19 cellular contexts compared by ENCODE assay signal in the genomic region with DNA sequence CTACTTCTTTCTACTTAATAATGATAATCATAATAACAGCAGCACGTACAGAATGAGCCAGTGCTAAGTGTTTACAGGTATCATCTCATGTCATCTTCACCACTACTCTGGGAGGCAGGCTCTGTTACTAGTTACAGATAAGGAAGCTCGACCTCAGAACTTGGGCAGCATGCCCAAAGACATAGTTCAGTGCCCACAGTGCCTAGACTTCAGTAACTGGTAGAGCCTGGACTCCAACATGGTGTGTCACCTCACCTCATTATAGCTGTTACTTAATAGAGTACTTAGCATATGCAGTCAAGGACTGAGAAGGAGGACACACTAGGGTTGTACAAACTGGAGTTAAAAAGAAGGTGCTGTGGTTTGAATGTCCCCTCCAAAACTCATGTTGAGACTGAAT. TPM values are rescaled to one million over a fixed set of nuclear protein-coding genes. Genes with fewer than 3 reads are reported as not detected.
DNase-seq lines count a peak whose midpoint lies in the region; FAIRE-seq and TF ChIP-seq lines count a peak whose summit lies in the region.
"Had no signal": no experiment of that assay in that cellular context is flagged by ENCODE, and none has a peak within 500 bp of the region (broad histone marks: within the 10 kb centered on the region; RNA-seq: fewer than 3 reads in every experiment).

No MANE protein-coding gene starts in this region.

- CTCF ChIA-PET in PC-9 (lab: Charles Lee): no interaction called here

- no peaks in the 10 kb centered on the region for H4K20me1 ChIP-seq in PC-9 (ENCODE audit: insufficient read depth)
- H4K20me1 ChIP-seq: BLaER1 had no signal

- no peak overlapping the region for H3K27ac ChIP-seq in PC-9
- H3K27ac ChIP-seq: 22Rv1, BLaER1 had no signal

- intact Hi-C loops in PC-9 (cut with micrococcal nuclease; ENCODE audit: unreplicated experiment): no loop called here

- peak; percentile 93 for FAIRE-seq in RCC 7860 (lab: Jason Lieb, UNC)
- FAIRE-seq: GM12878, GM18507 had no signal

- H3K27me3 ChIP-seq in PC-9 (ENCODE audit: insufficient read depth, low read depth): no peaks in the 10 kb centered on the region
- H3K27me3 ChIP-seq: BLaER1 had no signal

- no TSS peak for BruUV-seq in PC-9 (replicated peaks; lab: Mats Ljungman, UMichigan)

- in situ Hi-C loops in ACHN (cut with HindIII; ENCODE audit: low pct_ligation_motif_present, low pct_unique_long_range_greater_than_20kb, low sequenced_read_pairs): no loop called here

- H3K4me3 ChIP-seq in fibroblast of mammary gland (ENCODE audit: control insufficient read depth, low read depth, low read length) (no peak overlapping the region), PC-9 (no peak overlapping the region)
- H3K4me3 ChIP-seq: BLaER1, GM12878 had no signal

- no peak overlapping the region for H3K4me2 ChIP-seq in PC-9
- H3K4me2 ChIP-seq: BLaER1 had no signal

- H3K79me2 ChIP-seq in PC-9 (ENCODE audit: low read depth): no peaks in the 10 kb centered on the region

- H3K9me3 ChIP-seq in PC-9 (ENCODE audit: insufficient read depth, low read depth): no peaks in the 10 kb centered on the region

- no peak overlapping the region for H2AFZ ChIP-seq in PC-9

- no peaks in the 10 kb centered on the region for H3F3A ChIP-seq in PC-9 (ENCODE audit: insufficient read depth, low read depth)

- POLR2A ChIA-PET in PC-9 (lab: Charles Lee; ENCODE audit: unreplicated experiment): no interaction called here

- DNase-seq in ACHN (peak; percentile 50), RCC 7860 (ENCODE audit: low spot score) (peak; percentile 87), fibroblast of mammary gland (ENCODE audit: low read depth) (peak; percentile 3), renal cortical epithelial cell (ENCODE audit: low read depth) (peak; percentile 72), ecto neural progenitor cell (ENCODE audit: low spot score) (no peak), PC-9 (no peak), NCI-H1105 (lab: John Stamatoyannopoulos, UW) (no peak)
- DNase-seq: AML-193; Calu3; CD4-positive, CD25-positive, alpha-beta regulatory T cell; DMS 273 treated with DMSO at 0.1 percent for 48 hours; GOT3; H9 had no signal

- TF ChIP-seq CTCF in fibroblast of mammary gland (conservative IDR thresholded peaks at IDR 0.05; ENCODE audit: control insufficient read depth, insufficient read depth, low read depth, low read length) (no peak), PC-9 (conservative IDR thresholded peaks at IDR 0.05) (no peak)

- H3K9me2 ChIP-seq in PC-9 (ENCODE audit: insufficient read depth): no peaks in the 10 kb centered on the region

- H3K36me3 ChIP-seq in PC-9 (ENCODE audit: low read depth): no peaks in the 10 kb centered on the region

- H3K4me1 ChIP-seq in PC-9 (replicated peaks; ENCODE audit: insufficient read depth): no peaks in the 10 kb centered on the region

RNA-seq across cellular contexts. Expression of a gene that starts 7.6 kb away (rescaled TPM):
- total RNA-seq in renal cortical epithelial cell: not detected in 2 replicates
- not detected in 2 replicates for total RNA-seq in PC-9 (2021)
- total RNA-seq: Calu3; CD4-positive, CD25-positive, alpha-beta regulatory T cell; Daoy; G401; GM12878 had no signal

Comparison
In these comparisons a context has a peak if more than half of its experiments do, and no peak if none do; other contexts are left out.
1. DNase-seq: peak in ACHN (single experiment), RCC 7860 (single experiment), fibroblast of mammary gland (single experiment) and renal cortical epithelial cell (single experiment); none in ecto neural progenitor cell (single experiment), PC-9 (0 of 2) and NCI-H1105 (single experiment).